8 cellular contexts compared by ENCODE assay signal in genomic region chr18:34707670-34708069, GRCh38. TPM values are rescaled to one million over a fixed set of nuclear protein-coding genes. Genes with fewer than 3 reads are reported as not detected.
DNase-seq lines count a peak whose midpoint lies in the region; ATAC-seq, FAIRE-seq and TF ChIP-seq lines count a peak whose summit lies in the region.

No MANE protein-coding gene starts in this region.

- no peak overlapping the region for H3K4me3 Mint-ChIP-seq in activated naive CD8-positive, alpha-beta T cell treated with anti-CD3 and anti-CD28 coated beads, Interleukin-2, amount 50 U/mL, for 24 hours
- H3K4me3 Mint-ChIP-seq in natural killer cell treated with Interleukin-12 subunit alpha and Interleukin-12 subunit beta and Interleukin-15 and Interleukin-18, amount 100 ng/mL, for 72 hours = no peak overlapping the region

- intact Hi-C loops in pancreas (cut with DNase I) = no loop called here

- H3K27ac Mint-ChIP-seq in activated naive CD8-positive, alpha-beta T cell treated with anti-CD3 and anti-CD28 coated beads, Interleukin-2, amount 50 U/mL, for 24 hours = no peak overlapping the region
- H3K27ac Mint-ChIP-seq in natural killer cell treated with Interleukin-12 subunit alpha and Interleukin-12 subunit beta and Interleukin-15 and Interleukin-18, amount 100 ng/mL, for 72 hours = no peak overlapping the region

- H3K27me3 Mint-ChIP-seq in activated naive CD8-positive, alpha-beta T cell treated with anti-CD3 and anti-CD28 coated beads, Interleukin-2, amount 50 U/mL, for 24 hours = peaks cover 4% of the 10 kb centered on the region
- peaks cover 24 to 38% of the 10 kb centered on the region in 2 donors for H3K27me3 Mint-ChIP-seq in natural killer cell treated with Interleukin-12 subunit alpha and Interleukin-12 subunit beta and Interleukin-15 and Interleukin-18, amount 100 ng/mL, for 72 hours

- peak; percentile 83 for FAIRE-seq in pancreas (lab: Jason Lieb, UNC)

- DNase-seq in H4 (ENCODE audit: low spot score) = peak; percentile 75
- peak; percentile 99 for DNase-seq in NCI-H69 (lab: John Stamatoyannopoulos, UW)
- peak; percentile 69 for DNase-seq in epithelial cell of proximal tubule (ENCODE audit: low read depth)
- DNase-seq in pancreas = peak in 3 of 6 donors; percentile 23 to 63 (median 29)
- no peak for DNase-seq in activated naive CD8-positive, alpha-beta T cell treated with anti-CD3 and anti-CD28 coated beads, Interleukin-2, amount 50 U/mL, for 24 hours
- DNase-seq in natural killer cell treated with Interleukin-12 subunit alpha and Interleukin-12 subunit beta and Interleukin-15 and Interleukin-18, amount 100 ng/mL, for 72 hours (ENCODE audit: low spot score) = no peak

- H3K4me1 Mint-ChIP-seq in activated naive CD8-positive, alpha-beta T cell treated with anti-CD3 and anti-CD28 coated beads, Interleukin-2, amount 50 U/mL, for 24 hours = no peaks in the 10 kb centered on the region
- no peaks in the 10 kb centered on the region for H3K4me1 Mint-ChIP-seq in natural killer cell treated with Interleukin-12 subunit alpha and Interleukin-12 subunit beta and Interleukin-15 and Interleukin-18, amount 100 ng/mL, for 72 hours (ENCODE audit: low read depth in 2 of 2)

- 12 to 23% methylated on average over 4 of the region's 4 CpGs for WGBS in pancreas, 2 donors

- no peaks in the 10 kb centered on the region for H3K36me3 Mint-ChIP-seq in activated naive CD8-positive, alpha-beta T cell treated with anti-CD3 and anti-CD28 coated beads, Interleukin-2, amount 50 U/mL, for 24 hours (ENCODE audit: low read depth)
- H3K36me3 Mint-ChIP-seq in natural killer cell treated with Interleukin-12 subunit alpha and Interleukin-12 subunit beta and Interleukin-15 and Interleukin-18, amount 100 ng/mL, for 72 hours = no peaks in the 10 kb centered on the region

- no peaks in the 10 kb centered on the region for H3K27me3 ChIP-seq in pancreas

- H3K27ac ChIP-seq in pancreas = no peak overlapping the region

- no peaks in the 10 kb centered on the region for H3K9me3 Mint-ChIP-seq in activated naive CD8-positive, alpha-beta T cell treated with anti-CD3 and anti-CD28 coated beads, Interleukin-2, amount 50 U/mL, for 24 hours
- H3K9me3 Mint-ChIP-seq in natural killer cell treated with Interleukin-12 subunit alpha and Interleukin-12 subunit beta and Interleukin-15 and Interleukin-18, amount 100 ng/mL, for 72 hours = no peaks in the 10 kb centered on the region

- no peak overlapping the region for H3K4me3 ChIP-seq in epithelial cell of proximal tubule (ENCODE audit: low read depth, low read length)
- no peak overlapping the region for H3K4me3 ChIP-seq in pancreas

- no peaks in the 10 kb centered on the region for H3K9me3 ChIP-seq in pancreas

- H3K4me1 ChIP-seq in pancreas = peaks cover 4 to 8% (median 4%) of the 10 kb centered on the region in 3 donors

- TF ChIP-seq CTCF in epithelial cell of proximal tubule (conservative IDR thresholded peaks at IDR 0.05; ENCODE audit: low read depth, low read length) = no peak
- TF ChIP-seq CTCF in pancreas (IDR thresholded peaks at IDR 0.05) = no peak

- peak; percentile 64 to 77 (median 68) for ATAC-seq in pancreas
- ATAC-seq in activated naive CD8-positive, alpha-beta T cell treated with anti-CD3 and anti-CD28 coated beads, Interleukin-2, amount 50 U/mL, for 24 hours = no peak
- no peak for ATAC-seq in HG03175 (IDR thresholded peaks at IDR 0.05; ENCODE audit: unreplicated experiment)
- no peak for ATAC-seq in GM18517 (IDR thresholded peaks at IDR 0.05; ENCODE audit: unreplicated experiment)
- no peak for ATAC-seq in natural killer cell treated with Interleukin-12 subunit alpha and Interleukin-12 subunit beta and Interleukin-15 and Interleukin-18, amount 100 ng/mL, for 72 hours

- no peaks in the 10 kb centered on the region for H3K36me3 ChIP-seq in pancreas

RNA-seq across cellular contexts. Expression of gene DTNA, which starts 2.4 kb away (rescaled TPM):
- total RNA-seq in H4 (2014; rRNA removed; shearing (Covaris generic)) = 11.7 and 17.9 TPM in 2 replicates
- 7.5 and 15.2 TPM in 2 replicates for total RNA-seq in epithelial cell of proximal tubule
- 10 to 100 TPM; 24.7 to 37.5 (median 26.9) TPM for total RNA-seq in pancreas
- 10 to 100 TPM; 15.3 to 17.2 TPM for polyA plus RNA-seq in pancreas
- total RNA-seq in natural killer cell treated with Interleukin-12 subunit alpha and Interleukin-12 subunit beta and Interleukin-15 and Interleukin-18, amount 100 ng/mL, for 72 hours = not detected

Comparison
In these comparisons a context has a peak if more than half of its experiments do, and no peak if none do; other contexts are left out.
1. DNase-seq: peak in H4 (single experiment), NCI-H69 (single experiment) and epithelial cell of proximal tubule (single experiment); none in activated naive CD8-positive, alpha-beta T cell treated with anti-CD3 and anti-CD28 coated beads, Interleukin-2, amount 50 U/mL, for 24 hours (single experiment) and natural killer cell treated with Interleukin-12 subunit alpha and Interleukin-12 subunit beta and Interleukin-15 and Interleukin-18, amount 100 ng/mL, for 72 hours (single experiment).
2. ATAC-seq: peak in pancreas (4 of 4); none in activated naive CD8-positive, alpha-beta T cell treated with anti-CD3 and anti-CD28 coated beads, Interleukin-2, amount 50 U/mL, for 24 hours (single experiment), HG03175 (single experiment), GM18517 (single experiment) and natural killer cell treated with Interleukin-12 subunit alpha and Interleukin-12 subunit beta and Interleukin-15 and Interleukin-18, amount 100 ng/mL, for 72 hours (0 of 2).